30 cellular contexts compared by ENCODE assay signal in the genomic region with DNA sequence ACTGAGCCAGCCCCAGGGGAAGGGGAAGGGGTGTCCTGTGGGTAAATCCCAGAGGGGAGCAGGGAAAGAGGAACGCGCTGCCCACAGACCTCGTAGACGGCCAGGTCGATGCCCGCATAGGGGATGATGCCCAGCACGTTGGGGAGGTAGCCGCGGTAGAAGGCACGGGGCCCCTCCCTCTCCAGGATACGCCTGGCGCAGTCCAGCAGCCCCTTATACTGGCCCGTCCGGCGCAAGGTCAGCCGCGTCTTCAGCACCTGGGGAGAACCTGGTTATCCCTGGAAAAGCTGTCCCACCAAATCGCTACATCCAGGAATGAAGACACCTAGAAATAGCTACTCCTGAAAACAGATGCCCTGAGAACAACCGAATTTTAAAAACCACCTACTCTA. TPM values are rescaled to one million over a fixed set of nuclear protein-coding genes. Genes with fewer than 3 reads are reported as not detected.
DNase-seq lines count a peak whose midpoint lies in the region; ATAC-seq, FAIRE-seq and TF ChIP-seq lines count a peak whose summit lies in the region.
"Had no signal": no experiment of that assay in that cellular context is flagged by ENCODE, and none has a peak within 500 bp of the region (broad histone marks: within the 10 kb centered on the region; RNA-seq: fewer than 3 reads in every experiment).

No MANE protein-coding gene starts in this region.

- H3K36me3 ChIP-seq in GM12878 (ENCODE audit: control insufficient read depth in 2 of 2, insufficient read depth in 2 of 2, low read length in 1 of 2) (peaks cover 10 to 24% of the 10 kb centered on the region in 2 experiments; a peak in 3 of 4 replicates), thyroid gland (peaks cover 16 to 30% of the 10 kb centered on the region in 2 donors), breast epithelium (peaks cover 12% of the 10 kb centered on the region)

- no peak overlapping the region for H3K4me3 Mint-ChIP-seq in chondrocyte (ENCODE audit: unreplicated experiment)
- H3K4me3 Mint-ChIP-seq: CD14-positive monocyte; CD4-positive, alpha-beta memory T cell; CD8-positive, alpha-beta memory T cell had no signal

- SMC1A ChIA-PET in GM12878 (lab: Charles Lee; ENCODE audit: uncharacterized antibody, unreplicated experiment), result no interaction called here

- no peak for TF ChIP-seq RAD21 in GM12878 (IDR thresholded peaks at IDR 0.05; ENCODE audit: insufficient read depth, low read depth, low read length)

- CTCF ChIA-PET in GM12878 (lab: Yijun Ruan, JAX), result no interaction called here

- H3K9me3 ChIP-seq in GM12878 (replicated peaks; ENCODE audit: control insufficient read depth, insufficient read depth, low read length), result peaks cover 17% of the 10 kb centered on the region; the same call in 2 of the 3 replicates
- H3K9me3 ChIP-seq in thyroid gland, result no peaks in the 10 kb centered on the region
- peaks cover 10 to 12% of the 10 kb centered on the region in 2 donors for H3K9me3 ChIP-seq in breast epithelium

- TF ChIP-seq EP300 in GM12878 (IDR thresholded peaks at IDR 0.05; ENCODE audit: borderline replicate concordance in 1 of 2, control insufficient read depth in 1 of 2, low read depth in 2 of 2, low read length in 2 of 2), result no peak

- no peak overlapping the region for H3K4me3 ChIP-seq in GM12878
- no peak overlapping the region for H3K4me3 ChIP-seq in thyroid gland (replicated peaks in 1 of 3)
- H3K4me3 ChIP-seq in breast epithelium, result no peak overlapping the region
- H3K4me3 ChIP-seq: BLaER1 had no signal

- RAD21 ChIA-PET in GM12878 (lab: Charles Lee; ENCODE audit: unreplicated experiment), result no interaction called here

- no peaks in the 10 kb centered on the region for H4K20me1 ChIP-seq in GM12878 (ENCODE audit: control insufficient read depth, insufficient read depth)
- H4K20me1 ChIP-seq: BLaER1 had no signal

- H3K9ac ChIP-seq in GM12878 (ENCODE audit: control insufficient read depth, insufficient read depth, low read length), result no peak overlapping the region
- H3K9ac ChIP-seq: BLaER1 had no signal

- DNase-seq in GM12878 (ENCODE audit: low read depth, low spot score) (no peak), chondrocyte (ENCODE audit: low spot score) (peak; percentile 86), thyroid gland (no peak), pons (ENCODE audit: low spot score) (no peak), SIG-M5 treated with dmso at 0.1 percent for 504 hours (lab: John Stamatoyannopoulos, UW; ENCODE audit: unreplicated experiment) (no peak), breast epithelium (ENCODE audit: low spot score in 2 of 2) (no peak)
- DNase-seq: 8988T; ACHN; BE2C; C1 segment of cervical spinal cord; CD4-positive, alpha-beta memory T cell; CD4-positive, CD25-positive, alpha-beta regulatory T cell; CD8-positive, alpha-beta memory T cell; COR-L47; DMS 273 treated with DMSO at 0.1 percent for 48 hours; DMS153; DMS53; DMS79; DND-41; EL; GDM1 had no signal

- no peak overlapping the region for H3K27ac Mint-ChIP-seq in chondrocyte (ENCODE audit: unreplicated experiment)
- H3K27ac Mint-ChIP-seq: CD14-positive monocyte; CD4-positive, CD25-positive, alpha-beta regulatory T cell had no signal

- peaks cover 28% of the 10 kb centered on the region for H3K36me3 Mint-ChIP-seq in chondrocyte (ENCODE audit: low read depth)
- H3K36me3 Mint-ChIP-seq: CD14-positive monocyte had no signal

- TF ChIP-seq CTCF in GM12878 (IDR thresholded peaks at IDR 0.05 in 2 of 3, conservative IDR thresholded peaks at IDR 0.05 in 1 of 3; ENCODE audit: control insufficient read depth in 2 of 3, extremely low read depth in 1 of 3, insufficient read depth in 1 of 3, low read depth in 3 of 3, low read length in 3 of 3) (no peak), chondrocyte (IDR thresholded peaks at IDR 0.05) (no peak), thyroid gland (IDR thresholded peaks at IDR 0.05) (no peak), breast epithelium (IDR thresholded peaks at IDR 0.05) (no peak)

- H3K27ac ChIP-seq in GM12878 (ENCODE audit: control insufficient read depth, insufficient read depth) (no peak overlapping the region), thyroid gland (peak overlapping the region in 2 of 3 donors; percentile 18 to 24), breast epithelium (no peak overlapping the region)
- H3K27ac ChIP-seq: BLaER1 had no signal

- H3K4me2 ChIP-seq in GM12878 (ENCODE audit: control insufficient read depth, insufficient read depth), result no peak overlapping the region
- H3K4me2 ChIP-seq: BLaER1 had no signal

- no peak for FAIRE-seq in GM12878 (lab: Jason Lieb, UNC)
- FAIRE-seq: A204.1, GM12891, GM19239 had no signal

- in situ Hi-C loops in GM12878 (cut with MboI), result no loop called here

- TF ChIP-seq POLR2A in GM12878 (IDR thresholded peaks at IDR 0.05; ENCODE audit: low read depth, low read length), result no peak
- no peak for TF ChIP-seq POLR2A in thyroid gland (IDR thresholded peaks at IDR 0.05)
- TF ChIP-seq POLR2A in breast epithelium (IDR thresholded peaks at IDR 0.05), result no peak

- no peak overlapping the region for H2AFZ ChIP-seq in GM12878 (ENCODE audit: control insufficient read depth, low read depth, low read length)

- TSS peak; percentile 29 for BruUV-seq in GM12878 (replicated peaks; lab: Mats Ljungman, UMichigan)

- intact Hi-C loops in GM12878 (cut with micrococcal nuclease; ENCODE audit: unreplicated experiment), result no loop called here
- intact Hi-C loops in thyroid gland (cut with DNase I), result no loop called here
- intact Hi-C loops in breast epithelium (cut with DNase I; ENCODE audit: low total_unique reads), result no loop called here

- no peaks in the 10 kb centered on the region for H3K4me1 ChIP-seq in GM12878 (ENCODE audit: control insufficient read depth, insufficient read depth, low read length)
- peaks cover 0 to 13% of the 10 kb centered on the region in 2 donors for H3K4me1 ChIP-seq in thyroid gland
- H3K4me1 ChIP-seq in breast epithelium, result no peaks in the 10 kb centered on the region
- H3K4me1 ChIP-seq: BE2C had no signal

- no peaks in the 10 kb centered on the region for H3K79me2 ChIP-seq in GM12878 (ENCODE audit: control insufficient read depth, insufficient read depth, low read length)

- WGBS in GM12878 (ENCODE audit: insufficient coverage, insufficient replicate concordance, low lambda C conversion rate, missing lambda C conversion rate), result 98% methylated on average over 18 of the region's 19 CpGs
- 85 to 95% methylated on average over 15 to 16 of the region's 19 CpGs for WGBS in thyroid gland, 2 donors

- H3K9me3 Mint-ChIP-seq in chondrocyte (ENCODE audit: low read depth), result peaks cover 9% of the 10 kb centered on the region

- H3K4me1 Mint-ChIP-seq in chondrocyte (ENCODE audit: low read depth), result no peaks in the 10 kb centered on the region
- H3K4me1 Mint-ChIP-seq: CD14-positive monocyte; CD8-positive, alpha-beta memory T cell had no signal

- POLR2A ChIA-PET in GM12878 (lab: Charles Lee), result no interaction called here

- ATAC-seq in GM12878, result no peak

- no peaks in the 10 kb centered on the region for H3K27me3 Mint-ChIP-seq in chondrocyte (ENCODE audit: low read depth)
- H3K27me3 Mint-ChIP-seq: CD4-positive, alpha-beta memory T cell; CD4-positive, CD25-positive, alpha-beta regulatory T cell; CD8-positive, alpha-beta memory T cell had no signal

- H3K27me3 ChIP-seq in GM12878 (replicated peaks in 1 of 2; ENCODE audit: control insufficient read depth in 2 of 2, insufficient read depth in 2 of 2, low read length in 1 of 2), result no peaks in the 10 kb centered on the region
- H3K27me3 ChIP-seq in thyroid gland, result no peaks in the 10 kb centered on the region
- H3K27me3 ChIP-seq in breast epithelium, result no peaks in the 10 kb centered on the region
- H3K27me3 ChIP-seq: BE2C, BLaER1 had no signal

RNA-seq across cellular contexts. Expression of a gene that starts 7.4 kb away (rescaled TPM):
- 27.8 and 31.7 TPM in 2 replicates for total RNA-seq in GM12878 (2013; cell fraction: nucleolus; rRNA removed)
- total RNA-seq in GM12878 (2014; rRNA removed) (51.9 and 66.4 TPM in 2 replicates), GM12878 (2014; rRNA removed; fragmentation: Illumina TruSeq; extraction: Trizol) (35.4 and 36.2 TPM in 2 replicates), GM12878 (2021) (85.8 and 97.2 TPM in 2 replicates), chondrocyte (47.8 to 51.7 TPM (median 49.4 TPM) in 3 replicates), thyroid gland (100 to 1,000 TPM in 3 of 4 donors, 10 to 100 TPM in 1; 75.2 to 214 (median 152) TPM), breast epithelium (10 to 100 TPM; 14.0 to 37.8 (median 18.4) TPM)
- 27.3 TPM for polyA plus RNA-seq in GM12878 (2011; ENCODE audit: low read depth)
- polyA plus RNA-seq in GM12878 (2011; rRNA removed) (16.6 and 25.6 TPM in 2 replicates), GM12878 (2014; fragmentation: Illumina TruSeq; extraction: Trizol) (60.7 and 70.2 TPM in 2 replicates), GM12878 (2014; fragmentation: Nextera tagmentation; extraction: Ambion mirVana) (10 to 100 TPM; 10.2 to 13.6 TPM), GM12878 (2014; rRNA removed) (79.5 and 83.1 TPM in 2 replicates), GM12878 (2016; fragmentation: Nextera tagmentation; extraction: Ambion mirVana) (10 to 100 TPM; 42.7 to 57.4 TPM)
- polyA plus RNA-seq in GM12878 (2011; cell fraction: cytosol; rRNA removed), result 43.6 and 47.6 TPM in 2 replicates
- polyA plus RNA-seq in GM12878 (2011; cell fraction: nucleus; rRNA removed), result 42.9 and 54.9 TPM in 2 replicates
- 47.9 and 65.2 TPM in 2 replicates for polyA plus RNA-seq in GM12878 (2012)
- 25.0 and 39.9 TPM in 2 replicates for polyA minus RNA-seq in GM12878 (2011; rRNA and poly(A)+ RNA removed)
- 29.4 and 41.7 TPM in 2 replicates for polyA minus RNA-seq in GM12878 (2011; cell fraction: cytosol; rRNA and poly(A)+ RNA removed)
- 14.1 and 15.5 TPM in 2 replicates for polyA minus RNA-seq in GM12878 (2011; cell fraction: nucleus; rRNA and poly(A)+ RNA removed)

RNA-seq across cellular contexts. Expression of a gene that starts 11.9 kb away (rescaled TPM):
- total RNA-seq in GM12878 (2013; cell fraction: nucleolus; rRNA removed), result 0.58 and 0.73 TPM in 2 replicates
- total RNA-seq in GM12878 (2014; rRNA removed), result 0.82 and 1.6 TPM in 2 replicates
- total RNA-seq in GM12878 (2014; rRNA removed; fragmentation: Illumina TruSeq; extraction: Trizol), result 0.18 TPM in 1 of 2 replicates, not detected in the other
- total RNA-seq in GM12878 (2021), result 0.43 and 1.4 TPM in 2 replicates
- polyA plus RNA-seq in GM12878 (2011; ENCODE audit: low read depth), result 0.47 TPM
- polyA plus RNA-seq in GM12878 (2011; rRNA removed), result 0.56 and 0.98 TPM in 2 replicates
- 1.5 and 3.4 TPM in 2 replicates for polyA plus RNA-seq in GM12878 (2011; cell fraction: cytosol; rRNA removed)
- polyA plus RNA-seq in GM12878 (2011; cell fraction: nucleus; rRNA removed), result 4.0 and 5.0 TPM in 2 replicates
- polyA plus RNA-seq in GM12878 (2012), result 0.53 and 1.4 TPM in 2 replicates
- polyA plus RNA-seq in GM12878 (2014; fragmentation: Illumina TruSeq; extraction: Trizol), result 0.41 TPM in 1 of 2 replicates, not detected in the other
- polyA plus RNA-seq in GM12878 (2014; fragmentation: Nextera tagmentation; extraction: Ambion mirVana), result under 1 TPM in 1 of 2 experiments, not detected in 1; 0.11 TPM
- polyA plus RNA-seq in GM12878 (2014; rRNA removed), result 0.97 and 1.2 TPM in 2 replicates
- polyA plus RNA-seq in GM12878 (2016; fragmentation: Nextera tagmentation; extraction: Ambion mirVana), result 1 to 10 TPM; 1.1 to 1.9 TPM
- polyA minus RNA-seq in GM12878 (2011; rRNA and poly(A)+ RNA removed), result 0.37 and 1.4 TPM in 2 replicates
- 3.2 TPM in 1 of 2 replicates, not detected in the other for polyA minus RNA-seq in GM12878 (2011; cell fraction: cytosol; rRNA and poly(A)+ RNA removed)
- polyA minus RNA-seq in GM12878 (2011; cell fraction: nucleus; rRNA and poly(A)+ RNA removed), result 0.24 and 2.7 TPM in 2 replicates
- 0.32 TPM in 1 of 3 replicates, not detected in the others for total RNA-seq in chondrocyte
- total RNA-seq in thyroid gland, result 10 to 100 TPM; 21.0 to 65.2 (median 45.3) TPM
- total RNA-seq in breast epithelium, result 10 to 100 TPM in 2 of 3 donors, under 1 TPM in 1; 0.48 to 30.7 (median 24.6) TPM
- total RNA-seq: A673, Daoy, G401 had no signal
- polyA plus RNA-seq: AG04450, CD14-positive monocyte had no signal

RNA-seq across cellular contexts. Expression of a gene that starts 18.7 kb away (rescaled TPM):
- 0.37 and 0.75 TPM in 2 replicates for total RNA-seq in GM12878 (2013; cell fraction: nucleolus; rRNA removed)
- 0.23 and 0.27 TPM in 2 replicates for total RNA-seq in GM12878 (2014; rRNA removed)
- total RNA-seq in GM12878 (2014; rRNA removed; fragmentation: Illumina TruSeq; extraction: Trizol), result 0.49 and 0.55 TPM in 2 replicates
- total RNA-seq in GM12878 (2021), result 1.0 and 1.2 TPM in 2 replicates
- 0.58 TPM for polyA plus RNA-seq in GM12878 (2011; ENCODE audit: low read depth)
- polyA plus RNA-seq in GM12878 (2011; rRNA removed), result 0.45 and 0.99 TPM in 2 replicates
- polyA plus RNA-seq in GM12878 (2011; cell fraction: cytosol; rRNA removed), result 1.3 and 2.2 TPM in 2 replicates
- polyA plus RNA-seq in GM12878 (2011; cell fraction: nucleus; rRNA removed), result 3.5 and 3.9 TPM in 2 replicates
- polyA plus RNA-seq in GM12878 (2012), result 1.3 and 1.4 TPM in 2 replicates
- polyA plus RNA-seq in GM12878 (2014; fragmentation: Illumina TruSeq; extraction: Trizol), result 0.24 TPM in 1 of 2 replicates, not detected in the other
- not detected for polyA plus RNA-seq in GM12878 (2014; fragmentation: Nextera tagmentation; extraction: Ambion mirVana)
- polyA plus RNA-seq in GM12878 (2014; rRNA removed), result 0.73 and 1.4 TPM in 2 replicates
- polyA plus RNA-seq in GM12878 (2016; fragmentation: Nextera tagmentation; extraction: Ambion mirVana), result under 1 TPM; 0.30 to 0.37 TPM
- 0.51 and 0.62 TPM in 2 replicates for polyA minus RNA-seq in GM12878 (2011; rRNA and poly(A)+ RNA removed)
- not detected in 2 replicates for polyA minus RNA-seq in GM12878 (2011; cell fraction: cytosol; rRNA and poly(A)+ RNA removed)
- polyA minus RNA-seq in GM12878 (2011; cell fraction: nucleus; rRNA and poly(A)+ RNA removed), result 0.38 TPM in 1 of 2 replicates, not detected in the other
- total RNA-seq in chondrocyte, result 0.20 TPM in 1 of 3 replicates, not detected in the others
- total RNA-seq in thyroid gland, result under 1 TPM in 1 of 4 donors, not detected in 3; 0.33 TPM
- under 1 TPM in 1 of 3 donors, not detected in 2; 0.44 TPM for total RNA-seq in breast epithelium
- total RNA-seq: CD4-positive, alpha-beta memory T cell; Daoy had no signal
- polyA plus RNA-seq: AG04450; CD14-positive monocyte; CD4-positive, alpha-beta memory T cell; CD8-positive, alpha-beta memory T cell had no signal

RNA-seq across cellular contexts. Expression of a gene that starts 27.6 kb away (rescaled TPM):
- 69.0 and 80.4 TPM in 2 replicates for total RNA-seq in GM12878 (2013; cell fraction: nucleolus; rRNA removed)
- total RNA-seq in GM12878 (2014; rRNA removed), result 111 and 121 TPM in 2 replicates
- total RNA-seq in GM12878 (2014; rRNA removed; fragmentation: Illumina TruSeq; extraction: Trizol), result 71.8 and 79.8 TPM in 2 replicates
- total RNA-seq in GM12878 (2021), result 411 and 440 TPM in 2 replicates
- polyA plus RNA-seq in GM12878 (2011; ENCODE audit: low read depth), result 115 TPM
- 71.1 and 84.3 TPM in 2 replicates for polyA plus RNA-seq in GM12878 (2011; rRNA removed)
- 79.1 and 116 TPM in 2 replicates for polyA plus RNA-seq in GM12878 (2011; cell fraction: cytosol; rRNA removed)
- polyA plus RNA-seq in GM12878 (2011; cell fraction: nucleus; rRNA removed), result 175 and 222 TPM in 2 replicates
- polyA plus RNA-seq in GM12878 (2012), result 189 and 262 TPM in 2 replicates
- 118 and 142 TPM in 2 replicates for polyA plus RNA-seq in GM12878 (2014; fragmentation: Illumina TruSeq; extraction: Trizol)
- 1 to 10 TPM; 4.8 to 6.4 TPM for polyA plus RNA-seq in GM12878 (2014; fragmentation: Nextera tagmentation; extraction: Ambion mirVana)
- 229 and 318 TPM in 2 replicates for polyA plus RNA-seq in GM12878 (2014; rRNA removed)
- polyA plus RNA-seq in GM12878 (2016; fragmentation: Nextera tagmentation; extraction: Ambion mirVana), result 10 to 100 TPM; 38.5 to 40.1 TPM
- 101 and 116 TPM in 2 replicates for polyA minus RNA-seq in GM12878 (2011; rRNA and poly(A)+ RNA removed)
- 104 and 123 TPM in 2 replicates for polyA minus RNA-seq in GM12878 (2011; cell fraction: cytosol; rRNA and poly(A)+ RNA removed)
- polyA minus RNA-seq in GM12878 (2011; cell fraction: nucleus; rRNA and poly(A)+ RNA removed), result 61.7 and 95.5 TPM in 2 replicates
- total RNA-seq in chondrocyte, result 182 to 191 TPM (median 187 TPM) in 3 replicates
- 100 to 1,000 TPM in 3 of 4 donors, 10 to 100 TPM in 1; 92.9 to 141 (median 118) TPM for total RNA-seq in thyroid gland
- 10 to 100 TPM; 71.4 to 76.1 (median 73.0) TPM for total RNA-seq in breast epithelium

RNA-seq across cellular contexts. Expression of a gene that starts 29.4 kb away (rescaled TPM):
- 36.0 and 43.4 TPM in 2 replicates for total RNA-seq in GM12878 (2013; cell fraction: nucleolus; rRNA removed)
- total RNA-seq in GM12878 (2014; rRNA removed), result 16.4 and 24.5 TPM in 2 replicates
- 10.9 and 11.5 TPM in 2 replicates for total RNA-seq in GM12878 (2014; rRNA removed; fragmentation: Illumina TruSeq; extraction: Trizol)
- total RNA-seq in GM12878 (2021), result 50.5 and 54.3 TPM in 2 replicates
- 18.1 TPM for polyA plus RNA-seq in GM12878 (2011; ENCODE audit: low read depth)
- 10.6 and 25.8 TPM in 2 replicates for polyA plus RNA-seq in GM12878 (2011; rRNA removed)
- polyA plus RNA-seq in GM12878 (2011; cell fraction: cytosol; rRNA removed), result 27.6 and 35.8 TPM in 2 replicates
- polyA plus RNA-seq in GM12878 (2011; cell fraction: nucleus; rRNA removed), result 98.7 and 103 TPM in 2 replicates
- 39.5 and 44.4 TPM in 2 replicates for polyA plus RNA-seq in GM12878 (2012)
- polyA plus RNA-seq in GM12878 (2014; fragmentation: Illumina TruSeq; extraction: Trizol), result 24.6 and 39.5 TPM in 2 replicates
- polyA plus RNA-seq in GM12878 (2014; fragmentation: Nextera tagmentation; extraction: Ambion mirVana), result 1 to 10 TPM; 2.4 to 2.8 TPM
- polyA plus RNA-seq in GM12878 (2014; rRNA removed), result 49.1 and 59.0 TPM in 2 replicates
- polyA plus RNA-seq in GM12878 (2016; fragmentation: Nextera tagmentation; extraction: Ambion mirVana), result 10 to 100 TPM; 45.8 to 45.9 TPM
- 8.0 and 18.8 TPM in 2 replicates for polyA minus RNA-seq in GM12878 (2011; rRNA and poly(A)+ RNA removed)
- 11.4 and 12.4 TPM in 2 replicates for polyA minus RNA-seq in GM12878 (2011; cell fraction: cytosol; rRNA and poly(A)+ RNA removed)
- polyA minus RNA-seq in GM12878 (2011; cell fraction: nucleus; rRNA and poly(A)+ RNA removed), result 18.0 and 30.9 TPM in 2 replicates
- not detected in 3 replicates for total RNA-seq in chondrocyte
- total RNA-seq in thyroid gland, result 1 to 10 TPM in 3 of 4 donors, not detected in 1; 1.3 to 2.1 (median 1.8) TPM
- 1 to 10 TPM; 1.3 to 3.2 (median 2.5) TPM for total RNA-seq in breast epithelium
- total RNA-seq: Daoy, G401 had no signal
- polyA plus RNA-seq: AG04450 had no signal

Comparison
In these comparisons a context has a peak if more than half of its experiments do, and no peak if none do; other contexts are left out.
1. H3K27ac ChIP-seq: peak in thyroid gland (2 of 3); none in GM12878 (single experiment) and breast epithelium (0 of 2).